10 cellular contexts compared by ENCODE assay signal in genomic region chr22:25120761-25121212, GRCh38.
A peak's percentile ranks its signal among the peaks of the same experiment; 100 is the strongest.
DNase-seq lines count a peak whose midpoint lies in the region; ATAC-seq, FAIRE-seq and TF ChIP-seq lines count a peak whose summit lies in the region.
"Had no signal": no experiment of that assay in that cellular context is flagged by ENCODE, and none has a peak within 500 bp of the region (broad histone marks: within the 10 kb centered on the region; RNA-seq: fewer than 3 reads in every experiment).

No MANE protein-coding gene starts in this region.

- peak overlapping the region; percentile 56 to 90 (median 74) for H3K27ac ChIP-seq in heart right ventricle
- H3K27ac ChIP-seq in esophagus muscularis mucosa (replicated peaks in 1 of 4) = peak overlapping the region in 3 of 4 donors; percentile 61 to 74 (median 67)
- H3K27ac ChIP-seq in mucosa of rectum (ENCODE audit: low read depth in 2 of 2, low read length in 2 of 2) = peak overlapping the region; percentile 86 to 91

- H3K9me3 ChIP-seq in heart right ventricle = peaks cover 0 to 3% (median 0%) of the 10 kb centered on the region in 11 donors
- no peaks in the 10 kb centered on the region for H3K9me3 ChIP-seq in esophagus muscularis mucosa
- no peaks in the 10 kb centered on the region for H3K9me3 ChIP-seq in mucosa of rectum (ENCODE audit: control insufficient read depth in 2 of 2, low read length in 2 of 2)

- H3K36me3 Mint-ChIP-seq in HFFc6 (ENCODE audit: low read depth) = peaks cover 12% of the 10 kb centered on the region; the same call in 1 of the 2 replicates

- intact Hi-C loops in heart right ventricle (cut with DNase I) = no loop called here
- intact Hi-C loops in Right ventricle myocardium superior (cut with DNase I) = no loop called here
- intact Hi-C loops in esophagus muscularis mucosa (cut with DNase I) = no loop called here

- no peak for TF ChIP-seq EP300 in esophagus muscularis mucosa (IDR thresholded peaks at IDR 0.05)

- no peak overlapping the region for H3K4me3 Mint-ChIP-seq in HFFc6
- H3K4me3 Mint-ChIP-seq: immature natural killer cell had no signal

- H3K27ac Mint-ChIP-seq in HFFc6 = no peak overlapping the region
- H3K27ac Mint-ChIP-seq: immature natural killer cell had no signal

- FAIRE-seq in urothelium cell line (lab: Jason Lieb, UNC) = peak; percentile 56

- no peaks in the 10 kb centered on the region for H3K4me1 Mint-ChIP-seq in HFFc6 (ENCODE audit: low read depth)
- H3K4me1 Mint-ChIP-seq: immature natural killer cell had no signal

- H3K9me3 Mint-ChIP-seq in HFFc6 = peaks cover 42% of the 10 kb centered on the region
- H3K9me3 Mint-ChIP-seq: immature natural killer cell had no signal

- H3K4me1 ChIP-seq in heart right ventricle = peaks cover 0 to 53% (median 9%) of the 10 kb centered on the region in 9 donors
- peaks cover 12 to 30% (median 23%) of the 10 kb centered on the region in 4 donors for H3K4me1 ChIP-seq in esophagus muscularis mucosa
- peaks cover 16 to 17% of the 10 kb centered on the region in 2 donors for H3K4me1 ChIP-seq in mucosa of rectum (ENCODE audit: control insufficient read depth in 2 of 2, insufficient read depth in 2 of 2, low read length in 2 of 2)

- peaks cover 4% of the 10 kb centered on the region for H3K27me3 Mint-ChIP-seq in HFFc6 (ENCODE audit: insufficient read depth)

- no peak for TF ChIP-seq POLR2A in esophagus muscularis mucosa (IDR thresholded peaks at IDR 0.05; ENCODE audit: low read depth)

- DNase-seq in heart right ventricle (peak in 1 of 2 donors; percentile 36), Right ventricle myocardium superior (no peak), esophagus muscularis mucosa (ENCODE audit: extremely low spot score) (no peak), urothelium cell line (ENCODE audit: low spot score) (peak; percentile 75), NCI-H226 (no peak), HFFc6 (no peak)
- DNase-seq: DMS 273 treated with DMSO at 0.1 percent for 48 hours, immature natural killer cell had no signal

- TF ChIP-seq CTCF in heart right ventricle (IDR thresholded peaks at IDR 0.05) = no peak
- no peak for TF ChIP-seq CTCF in esophagus muscularis mucosa (IDR thresholded peaks at IDR 0.05)
- no peak for TF ChIP-seq CTCF in HFFc6 (IDR thresholded peaks at IDR 0.05)

- peak overlapping the region; percentile 38 to 69 for H3K9ac ChIP-seq in mucosa of rectum (ENCODE audit: low read depth in 1 of 2, low read length in 2 of 2)

- H3K36me3 ChIP-seq in heart right ventricle = peaks cover 0 to 11% (median 0%) of the 10 kb centered on the region in 9 donors
- peaks cover 0 to 12% (median 0%) of the 10 kb centered on the region in 4 donors for H3K36me3 ChIP-seq in esophagus muscularis mucosa
- H3K36me3 ChIP-seq in mucosa of rectum (ENCODE audit: control insufficient read depth in 2 of 2, insufficient read depth in 2 of 2, low read length in 2 of 2) = peaks cover 2 to 9% of the 10 kb centered on the region in 2 donors

- ATAC-seq in heart right ventricle (peak in 7 of 8 donors; percentile 29 to 78 (median 73)), Right ventricle myocardium superior (ENCODE audit: poor library complexity) (no peak), HG03457 (IDR thresholded peaks at IDR 0.05; ENCODE audit: unreplicated experiment) (no peak)

- 52 to 67% methylated on average over 12 of the region's 12 CpGs for WGBS in heart right ventricle, 2 donors
- 69% methylated on average over 12 of the region's 12 CpGs for WGBS in esophagus muscularis mucosa

- H3K27me3 ChIP-seq in heart right ventricle = no peaks in the 10 kb centered on the region
- no peaks in the 10 kb centered on the region for H3K27me3 ChIP-seq in esophagus muscularis mucosa
- H3K27me3 ChIP-seq in mucosa of rectum (ENCODE audit: control insufficient read depth in 2 of 2, insufficient read depth in 2 of 2, low read length in 2 of 2) = no peaks in the 10 kb centered on the region

- H3K4me3 ChIP-seq in heart right ventricle (no peak overlapping the region), esophagus muscularis mucosa (no peak overlapping the region), mucosa of rectum (ENCODE audit: low read length in 2 of 2) (peak overlapping the region in 1 of 2 donors; percentile 24)

Comparison
In these comparisons a context has a peak if more than half of its experiments do, and no peak if none do; other contexts are left out.
1. ATAC-seq: peak in heart right ventricle (7 of 8); none in Right ventricle myocardium superior (single experiment) and HG03457 (single experiment).
2. Peak in every context shown above with its lines, with median percentiles within 50 percentile points of each other: H3K27ac ChIP-seq.